In the genomic region with DNA sequence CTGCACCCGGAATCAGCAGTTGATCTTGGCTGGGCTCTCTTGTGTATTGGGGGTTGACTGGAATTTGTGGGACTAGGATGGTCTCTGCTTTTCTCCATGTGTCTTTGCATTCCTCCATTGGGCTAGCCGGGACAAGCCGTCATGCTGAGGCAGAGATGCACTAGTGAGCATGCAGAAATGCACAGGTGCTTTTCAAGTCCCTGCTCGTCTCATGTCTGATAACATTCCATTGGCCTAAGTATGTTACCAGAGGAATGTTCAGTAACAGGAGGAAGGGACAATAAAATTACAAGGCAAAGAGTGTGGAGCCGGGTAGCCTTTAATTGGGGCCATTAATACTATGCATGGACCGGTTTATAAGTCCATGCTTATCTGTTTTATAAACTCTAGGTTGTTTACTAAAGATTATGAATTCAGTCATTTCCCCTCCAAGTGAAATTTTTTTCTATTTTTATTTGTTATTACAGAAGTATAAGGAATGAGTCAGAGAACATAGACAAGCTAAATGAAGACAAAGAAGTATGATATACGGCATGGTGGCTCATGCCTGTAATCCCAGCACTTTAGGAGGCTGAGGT, we compare ENCODE assay signal across 16 cellular contexts. TPM values are rescaled to one million over a fixed set of nuclear protein-coding genes. Genes with fewer than 3 reads are reported as not detected.
A peak's percentile ranks its signal among the peaks of the same experiment; 100 is the strongest.
DNase-seq lines count a peak whose midpoint lies in the region; ATAC-seq, FAIRE-seq and TF ChIP-seq lines count a peak whose summit lies in the region.
"Had no signal": no experiment of that assay in that cellular context is flagged by ENCODE, and none has a peak within 500 bp of the region (broad histone marks: within the 10 kb centered on the region; RNA-seq: fewer than 3 reads in every experiment).

No MANE protein-coding gene starts in this region.

- H3K27ac Mint-ChIP-seq in astrocyte (ENCODE audit: unreplicated experiment): no peak overlapping the region
- H3K27ac Mint-ChIP-seq in type B pancreatic cell: peak overlapping the region; percentile 68
- H3K27ac Mint-ChIP-seq in naive thymus-derived CD4-positive, alpha-beta T cell: peak overlapping the region in 2 of 9 donors; percentile 3 to 13

- TF ChIP-seq CTCF in astrocyte (IDR thresholded peaks at IDR 0.05; ENCODE audit: insufficient read depth, low read depth, low read length) (no peak), type B pancreatic cell (conservative IDR thresholded peaks at IDR 0.05) (no peak)

- H3K9me3 ChIP-seq in astrocyte (ENCODE audit: insufficient read depth, low read depth, low read length): no peaks in the 10 kb centered on the region
- peaks cover 0 to 3% (median 0%) of the 10 kb centered on the region in 3 experiments for H3K9me3 ChIP-seq in naive thymus-derived CD4-positive, alpha-beta T cell (ENCODE audit: control insufficient read depth in 2 of 3, low read length in 3 of 3)
- H3K9me3 ChIP-seq: right lobe of liver had no signal

- H3K9me3 Mint-ChIP-seq in astrocyte (ENCODE audit: unreplicated experiment) (peaks cover 8% of the 10 kb centered on the region), type B pancreatic cell (peaks cover 16% of the 10 kb centered on the region)
- H3K9me3 Mint-ChIP-seq in naive thymus-derived CD4-positive, alpha-beta T cell: peaks cover 0 to 18% (median 8%) of the 10 kb centered on the region in 11 donors

- intact Hi-C loops in naive thymus-derived CD4-positive, alpha-beta T cell (cut with micrococcal nuclease): loop anchor here in 1 of 2 donors (2.0 kb wide), 1 partner anchor 13 kb away; no protein-coding TSS in a partner anchor

- no peak for FAIRE-seq in astrocyte (lab: Jason Lieb, UNC)
- FAIRE-seq: frontal cortex, G401.6, GM18507, islet of Langerhans had no signal

- H3K79me2 ChIP-seq in astrocyte (ENCODE audit: insufficient read depth, low read length): no peaks in the 10 kb centered on the region

- no peaks in the 10 kb centered on the region for H4K20me1 ChIP-seq in astrocyte (ENCODE audit: insufficient read depth, low read length)

- ATAC-seq in GM19452 (IDR thresholded peaks at IDR 0.05; ENCODE audit: unreplicated experiment): no peak
- ATAC-seq in naive thymus-derived CD4-positive, alpha-beta T cell: no peak
- ATAC-seq: right lobe of liver had no signal

- no peak overlapping the region for H3K27ac ChIP-seq in astrocyte (ENCODE audit: low read depth, low read length)
- H3K27ac ChIP-seq in naive thymus-derived CD4-positive, alpha-beta T cell (ENCODE audit: low read depth, low read length): no peak overlapping the region
- H3K27ac ChIP-seq: right lobe of liver, stomach had no signal

- no peak overlapping the region for H3K4me3 ChIP-seq in astrocyte (ENCODE audit: insufficient read depth, low read depth, low read length)
- no peak overlapping the region for H3K4me3 ChIP-seq in naive thymus-derived CD4-positive, alpha-beta T cell (ENCODE audit: low read length)
- H3K4me3 ChIP-seq: right lobe of liver, stomach had no signal

- H3K4me3 Mint-ChIP-seq in astrocyte (ENCODE audit: unreplicated experiment): no peak overlapping the region
- no peak overlapping the region for H3K4me3 Mint-ChIP-seq in type B pancreatic cell
- H3K4me3 Mint-ChIP-seq in naive thymus-derived CD4-positive, alpha-beta T cell: peak overlapping the region in 2 of 10 donors; percentile 14 to 36

- DNase-seq in HT-29 (ENCODE audit: low spot score) (peak; percentile 59), astrocyte (ENCODE audit: low read depth) (peak; percentile 33), islet precursor cell (peak; percentile 62), type B pancreatic cell (ENCODE audit: extremely low spot score, unreplicated experiment) (no peak)
- DNase-seq in naive thymus-derived CD4-positive, alpha-beta T cell: no peak
- no peak for DNase-seq in activated effector memory CD4-positive, alpha-beta T cell treated with Interleukin-2 at 50 U/mL for 16 hours
- DNase-seq: activated CD8-positive, alpha-beta memory T cell treated with anti-CD3 and anti-CD28 coated beads, Interleukin-2, amount 50 U/mL, for 4 hours; amniotic stem cell; NCI-H2171; right lobe of liver; stomach had no signal

- H3K27me3 Mint-ChIP-seq in astrocyte (ENCODE audit: low read depth, unreplicated experiment): no peaks in the 10 kb centered on the region
- no peaks in the 10 kb centered on the region for H3K27me3 Mint-ChIP-seq in type B pancreatic cell
- no peaks in the 10 kb centered on the region for H3K27me3 Mint-ChIP-seq in naive thymus-derived CD4-positive, alpha-beta T cell

- CTCF ChIA-PET in naive thymus-derived CD4-positive, alpha-beta T cell (lab: Charles Lee): no interaction called here

- no peak overlapping the region for H3K4me2 ChIP-seq in astrocyte (ENCODE audit: low read length)

- POLR2A ChIA-PET in naive thymus-derived CD4-positive, alpha-beta T cell (lab: Charles Lee): interaction anchor here (2.1 kb wide), 1 partner anchor 29 kb away, joined by 7 read pairs; no protein-coding TSS in a partner anchor

- no peak overlapping the region for H3K9ac ChIP-seq in astrocyte (ENCODE audit: low read length)

- no peaks in the 10 kb centered on the region for H3K27me3 ChIP-seq in astrocyte (ENCODE audit: insufficient read depth, low read length)
- no peaks in the 10 kb centered on the region for H3K27me3 ChIP-seq in naive thymus-derived CD4-positive, alpha-beta T cell (ENCODE audit: control insufficient read depth in 2 of 2, insufficient read depth in 2 of 2, low read length in 2 of 2)
- H3K27me3 ChIP-seq: right lobe of liver, stomach had no signal

- H3K36me3 ChIP-seq in astrocyte (ENCODE audit: insufficient read depth, low read length): no peaks in the 10 kb centered on the region
- H3K36me3 ChIP-seq in naive thymus-derived CD4-positive, alpha-beta T cell (ENCODE audit: control insufficient read depth in 2 of 3, insufficient read depth in 3 of 3, low read length in 3 of 3): no peaks in the 10 kb centered on the region
- H3K36me3 ChIP-seq: right lobe of liver, stomach had no signal

- H2AFZ ChIP-seq in astrocyte (ENCODE audit: low read depth, low read length): no peak overlapping the region

- peaks cover 4% of the 10 kb centered on the region for H3K4me1 ChIP-seq in astrocyte (ENCODE audit: insufficient read depth, low read length)
- H3K4me1 ChIP-seq in naive thymus-derived CD4-positive, alpha-beta T cell (ENCODE audit: control insufficient read depth in 2 of 2, insufficient read depth in 2 of 2, low read length in 2 of 2): peaks cover 0 to 7% of the 10 kb centered on the region in 2 donors
- H3K4me1 ChIP-seq: right lobe of liver had no signal

- H3K4me1 Mint-ChIP-seq in astrocyte (ENCODE audit: low read depth, unreplicated experiment): peaks cover 5% of the 10 kb centered on the region
- H3K4me1 Mint-ChIP-seq in type B pancreatic cell (ENCODE audit: unreplicated experiment): no peaks in the 10 kb centered on the region
- peaks cover 8 to 40% (median 18%) of the 10 kb centered on the region in 7 donors for H3K4me1 Mint-ChIP-seq in naive thymus-derived CD4-positive, alpha-beta T cell

- H3K36me3 Mint-ChIP-seq in astrocyte (ENCODE audit: low read depth, unreplicated experiment) (no peaks in the 10 kb centered on the region), type B pancreatic cell (no peaks in the 10 kb centered on the region)
- peaks cover 0 to 16% (median 8%) of the 10 kb centered on the region in 5 donors for H3K36me3 Mint-ChIP-seq in naive thymus-derived CD4-positive, alpha-beta T cell

RNA-seq across cellular contexts. Expression of a gene that starts 24.4 kb away (rescaled TPM):
- 14.7 and 16.2 TPM in 2 replicates for total RNA-seq in HT-29 (2014; rRNA removed; shearing (Covaris generic))
- 108 and 110 TPM in 2 replicates for total RNA-seq in astrocyte
- total RNA-seq in type B pancreatic cell (ENCODE audit: low replicate concordance): 45.5 and 50.3 TPM in 2 replicates
- total RNA-seq in naive thymus-derived CD4-positive, alpha-beta T cell: 100 to 1,000 TPM; 114 to 253 (median 218) TPM
- 10 to 100 TPM; 71.5 to 84.6 TPM for polyA plus RNA-seq in naive thymus-derived CD4-positive, alpha-beta T cell

Comparison
In these comparisons a context has a peak if more than half of its experiments do, and no peak if none do; other contexts are left out.
1. DNase-seq: peak in HT-29 (single experiment), astrocyte (single experiment) and islet precursor cell (single experiment); none in type B pancreatic cell (single experiment), naive thymus-derived CD4-positive, alpha-beta T cell (0 of 9) and activated effector memory CD4-positive, alpha-beta T cell treated with Interleukin-2 at 50 U/mL for 16 hours (single experiment).